ENCODE assay signal across 20 cellular contexts in the genomic region with DNA sequence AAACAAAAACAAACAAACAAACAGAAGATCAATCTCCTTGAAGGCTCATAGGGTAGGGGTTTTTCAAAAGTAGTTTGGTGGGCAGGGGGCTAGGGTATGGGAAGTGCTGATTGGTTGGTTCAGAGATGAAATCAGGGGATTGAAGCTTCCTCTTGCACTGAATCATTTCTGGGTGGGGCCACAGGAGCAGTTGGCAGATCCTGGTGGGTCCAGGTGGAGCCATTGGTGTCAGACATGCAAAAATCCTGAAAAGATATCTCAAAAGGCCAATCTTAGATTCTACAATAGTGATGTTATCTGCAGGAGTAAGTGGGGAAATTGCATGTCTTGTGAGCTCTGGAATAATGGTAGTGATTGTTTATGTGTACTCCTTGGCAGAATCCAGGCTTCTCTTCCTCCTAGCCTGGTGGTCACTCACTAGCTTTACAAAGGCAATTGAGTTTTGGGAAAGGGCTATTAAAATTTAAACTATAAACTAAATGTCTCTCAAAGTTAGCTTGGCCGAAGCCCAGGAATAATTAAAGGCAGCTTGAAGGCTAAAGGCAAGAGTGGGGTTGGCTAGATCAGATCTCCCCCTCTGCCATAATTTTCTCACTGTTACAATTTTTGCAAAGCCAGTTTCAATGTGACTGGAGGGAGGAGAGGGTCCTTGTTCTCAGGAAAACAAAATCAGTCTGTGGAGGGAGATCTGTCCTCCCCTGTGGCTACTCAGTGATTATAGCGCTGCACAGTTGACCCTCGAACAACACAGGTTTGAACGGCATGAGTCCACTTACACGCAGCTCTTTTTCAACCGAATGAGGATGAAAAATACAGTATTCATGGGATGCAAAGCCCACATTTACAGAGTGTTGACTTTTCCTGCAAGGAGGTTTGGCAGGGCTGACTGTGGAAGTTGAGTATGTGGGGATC. TPM values are rescaled to one million over a fixed set of nuclear protein-coding genes. Genes with fewer than 3 reads are reported as not detected.
A peak's percentile ranks its signal among the peaks of the same experiment; 100 is the strongest.
DNase-seq lines count a peak whose midpoint lies in the region; TF ChIP-seq lines count a peak whose summit lies in the region.
"Had no signal": no experiment of that assay in that cellular context is flagged by ENCODE, and none has a peak within 500 bp of the region (broad histone marks: within the 10 kb centered on the region; RNA-seq: fewer than 3 reads in every experiment).

No MANE protein-coding gene starts in this region.

- WGBS in endodermal cell (ENCODE audit: insufficient coverage in 1 of 2, insufficient read length in 1 of 2), 2 experiments: 68 to 83% methylated on average over 5 to 6 of the region's 6 CpGs

- H3K27me3 Mint-ChIP-seq in endodermal cell (ENCODE audit: insufficient read depth): no peaks in the 10 kb centered on the region
- peaks cover 4 to 8% of the 10 kb centered on the region in 2 donors for H3K27me3 Mint-ChIP-seq in CD8-positive, alpha-beta memory T cell

- DNase-seq in NCI-H2227 treated with DMSO at 0.1 percent for 48 hours (lab: John Stamatoyannopoulos, UW) (peak; percentile 26), NCI-H2227 (lab: John Stamatoyannopoulos, UW; ENCODE audit: unreplicated experiment) (no peak), endodermal cell (peak; percentile 82), medulla oblongata (ENCODE audit: extremely low spot score) (peak; percentile 17), ureter (ENCODE audit: low spot score) (peak; percentile 10), posterior cingulate gyrus (no peak), osteoblast (ENCODE audit: insufficient read length, low spot score, missing footprints) (no peak)
- no peak for DNase-seq in CD8-positive, alpha-beta memory T cell
- DNase-seq: Caco-2, GM23248, NCI-H1105 treated with DMSO at 0.1 percent for 48 hours, NCI-H1694 treated with DMSO at 0.1 percent for 48 hours, NCI-H2107, NCI-H226, NCI-H524, PC-9, SIG-M5 had no signal

- H3K4me1 ChIP-seq in endodermal cell (ENCODE audit: control insufficient read depth, insufficient read depth, low read length): peaks cover 39% of the 10 kb centered on the region
- H3K4me1 ChIP-seq in osteoblast (ENCODE audit: insufficient read depth, low read length): no peaks in the 10 kb centered on the region
- H3K4me1 ChIP-seq in CD8-positive, alpha-beta memory T cell (ENCODE audit: insufficient read depth, low read length): peaks cover 11% of the 10 kb centered on the region
- H3K4me1 ChIP-seq: Caco-2 had no signal

- peaks cover 1% of the 10 kb centered on the region for H3K36me3 Mint-ChIP-seq in endodermal cell (ENCODE audit: low read depth)
- no peaks in the 10 kb centered on the region for H3K36me3 Mint-ChIP-seq in CD8-positive, alpha-beta memory T cell
- H3K36me3 Mint-ChIP-seq: CD14-positive monocyte had no signal

- H3K9me3 Mint-ChIP-seq in endodermal cell: no peaks in the 10 kb centered on the region
- H3K9me3 Mint-ChIP-seq in CD8-positive, alpha-beta memory T cell: no peaks in the 10 kb centered on the region
- H3K9me3 Mint-ChIP-seq: CD14-positive monocyte had no signal

- H3K36me3 ChIP-seq in endodermal cell (ENCODE audit: control insufficient read depth, insufficient read depth, low read length) (no peaks in the 10 kb centered on the region), osteoblast (ENCODE audit: insufficient read depth, low read length) (no peaks in the 10 kb centered on the region)
- no peaks in the 10 kb centered on the region for H3K36me3 ChIP-seq in CD8-positive, alpha-beta memory T cell (ENCODE audit: insufficient read depth, low read length)

- no peaks in the 10 kb centered on the region for H4K20me1 ChIP-seq in osteoblast (ENCODE audit: insufficient read depth, low read length)

- H3K79me2 ChIP-seq in osteoblast (ENCODE audit: insufficient read depth, low read length): no peaks in the 10 kb centered on the region

- H3K9me3 ChIP-seq in endodermal cell (ENCODE audit: control insufficient read depth, low read length) (peaks cover 13% of the 10 kb centered on the region), osteoblast (ENCODE audit: low read depth, low read length) (no peaks in the 10 kb centered on the region)
- H3K9me3 ChIP-seq in CD8-positive, alpha-beta memory T cell (ENCODE audit: low read length): no peaks in the 10 kb centered on the region
- H3K9me3 ChIP-seq: Caco-2 had no signal

- H3K4me2 ChIP-seq in osteoblast (ENCODE audit: insufficient read depth, low read length): no peak overlapping the region
- H3K4me2 ChIP-seq: PC-9 had no signal

- no peak overlapping the region for H2AFZ ChIP-seq in osteoblast (ENCODE audit: low read length)
- H2AFZ ChIP-seq: GM23248, PC-9 had no signal

- TF ChIP-seq CTCF in endodermal cell (conservative IDR thresholded peaks at IDR 0.05) (no peak), osteoblast (IDR thresholded peaks at IDR 0.05; ENCODE audit: extremely low read depth, low read depth, low read length) (no peak)

- intact Hi-C loops in posterior cingulate gyrus (cut with DNase I): no loop called here

- peak overlapping the region; percentile 30 for H3K4me3 Mint-ChIP-seq in endodermal cell
- no peak overlapping the region for H3K4me3 Mint-ChIP-seq in CD8-positive, alpha-beta memory T cell
- H3K4me3 Mint-ChIP-seq: CD14-positive monocyte had no signal

- H3K4me1 Mint-ChIP-seq in endodermal cell: peaks cover 73% of the 10 kb centered on the region
- peaks cover 13 to 23% (median 13%) of the 10 kb centered on the region in 3 donors for H3K4me1 Mint-ChIP-seq in CD8-positive, alpha-beta memory T cell

- peak overlapping the region; percentile 72 for H3K4me3 ChIP-seq in endodermal cell (ENCODE audit: low read length)
- no peak overlapping the region for H3K4me3 ChIP-seq in osteoblast (ENCODE audit: insufficient read depth, low read length)
- no peak overlapping the region for H3K4me3 ChIP-seq in CD8-positive, alpha-beta memory T cell (ENCODE audit: low read length)
- H3K4me3 ChIP-seq: GM23248, PC-9 had no signal

- H3K27ac ChIP-seq in endodermal cell (ENCODE audit: low read depth, low read length) (peak overlapping the region; percentile 42), osteoblast (ENCODE audit: low read depth, low read length) (no peak overlapping the region)
- H3K27ac ChIP-seq in CD8-positive, alpha-beta memory T cell (ENCODE audit: low read depth, low read length): no peak overlapping the region
- H3K27ac ChIP-seq: 22Rv1, GM23248, PC-9, RWPE1 had no signal

- no peak overlapping the region for H3K9ac ChIP-seq in endodermal cell (ENCODE audit: extremely low read depth, low read length, poor library complexity, severe bottlenecking)
- H3K9ac ChIP-seq: GM23248 had no signal

- peak overlapping the region; percentile 94 for H3K27ac Mint-ChIP-seq in endodermal cell
- no peak overlapping the region for H3K27ac Mint-ChIP-seq in CD8-positive, alpha-beta memory T cell
- H3K27ac Mint-ChIP-seq: CD14-positive monocyte had no signal

- POLR2A ChIA-PET in CD8-positive, alpha-beta memory T cell (lab: Charles Lee): no interaction called here

- CTCF ChIA-PET in CD8-positive, alpha-beta memory T cell (lab: Charles Lee): interaction anchor here (1.6 to 4.6 kb wide), 2 partner anchors 9 to 94 kb away, joined by 11 to 21 read pairs; partner anchors contain the start of gene B9D1

- H3K27me3 ChIP-seq in endodermal cell (ENCODE audit: control insufficient read depth, insufficient read depth, low read length, poor library complexity, severe bottlenecking): no peaks in the 10 kb centered on the region
- H3K27me3 ChIP-seq in osteoblast (ENCODE audit: insufficient read depth, low read length): peaks cover 29% of the 10 kb centered on the region
- no peaks in the 10 kb centered on the region for H3K27me3 ChIP-seq in CD8-positive, alpha-beta memory T cell (ENCODE audit: insufficient read depth, low read length, poor library complexity, severe bottlenecking)

RNA-seq across cellular contexts. Expression of gene RNF112, which starts 45.2 kb away (rescaled TPM):
- total RNA-seq in endodermal cell: 1 to 10 TPM; 1.1 to 1.9 TPM
- 1.4 TPM for polyA plus RNA-seq in endodermal cell (2013, experiment 1 of 2)
- polyA plus RNA-seq in endodermal cell (2013, experiment 2 of 2): 1.1 TPM
- 20.7 TPM for total RNA-seq in ureter
- total RNA-seq in osteoblast: 0.29 and 0.36 TPM in 2 replicates
- total RNA-seq in CD8-positive, alpha-beta memory T cell: under 1 TPM; 0.18 to 0.22 TPM
- not detected for polyA plus RNA-seq in CD8-positive, alpha-beta memory T cell
- total RNA-seq: Caco-2 had no signal
- polyA plus RNA-seq: CD14-positive monocyte had no signal

Comparison
In these comparisons a context has a peak if more than half of its experiments do, and no peak if none do; other contexts are left out.
1. DNase-seq: peak in NCI-H2227 treated with DMSO at 0.1 percent for 48 hours (single experiment), endodermal cell (single experiment), medulla oblongata (single experiment) and ureter (single experiment); none in NCI-H2227 (single experiment), posterior cingulate gyrus (0 of 10), osteoblast (single experiment) and CD8-positive, alpha-beta memory T cell (0 of 5).